Comparison of ENCODE assay signal across 34 cellular contexts in the genomic region with DNA sequence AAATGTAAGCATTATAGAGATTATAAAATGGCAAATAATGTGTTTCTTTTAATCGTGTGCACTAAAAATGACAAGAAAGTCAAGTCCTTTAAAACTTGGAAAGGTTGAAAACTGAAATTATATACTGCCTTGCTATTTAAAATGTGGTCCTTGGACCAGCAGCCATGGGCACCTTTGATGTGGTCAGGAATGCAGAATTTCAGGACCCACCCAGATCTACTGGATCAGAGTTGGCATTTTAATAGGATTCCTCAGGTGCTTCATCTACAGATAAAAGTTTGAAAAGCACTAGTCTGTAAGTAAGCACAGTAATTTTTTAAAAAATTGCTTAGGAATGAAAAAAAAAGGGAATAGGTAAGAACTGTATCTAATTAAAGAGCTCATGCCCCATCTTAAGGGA.
"Had no signal": no experiment of that assay in that cellular context is flagged by ENCODE, and none has a peak within 500 bp of the region (broad histone marks: within the 10 kb centered on the region; RNA-seq: fewer than 3 reads in every experiment).

No MANE protein-coding gene starts in this region.

- H3K36me3 ChIP-seq: MG63 had no signal

- H3K9me3 ChIP-seq: MG63 had no signal

- DNase-seq: Karpas-422, Kasumi-1, MG63, MM.1S, MV-4-11, NCI-H1048, NCI-H1092, NCI-H1092 treated with DMSO at 0.1 percent for 48 hours, NCI-H1105, NCI-H1105 treated with DMSO at 0.1 percent for 48 hours, NCI-H1417, NCI-H1417 treated with DMSO at 0.1 percent for 48 hours, NCI-H1436, NCI-H1436 treated with DMSO at 0.1 percent for 48 hours, NCI-H146, NCI-H1694, NCI-H1694 treated with DMSO at 0.1 percent for 48 hours, NCI-H187, NCI-H187 treated with DMSO at 0.1 percent for 48 hours, NCI-H1930, NCI-H2029, NCI-H2029 treated with DMSO at 0.1 percent for 48 hours, NCI-H2081, NCI-H2081 treated with DMSO at 0.1 percent for 48 hours, NCI-H2107, NCI-H2171, NCI-H2171 treated with DMSO at 0.1 percent for 48 hours, NCI-H2227 treated with DMSO at 0.1 percent for 48 hours, NCI-H226, NCI-H345, NCI-H446, NCI-H446 treated with DMSO at 0.1 percent for 48 hours, NCI-H510A, NCI-H510A treated with DMSO at 0.1 percent for 48 hours had no signal

- H3K27me3 ChIP-seq: MG63 had no signal

- H3K4me3 ChIP-seq: MG63 had no signal
